8 cellular contexts compared by ENCODE assay signal in the genomic region with DNA sequence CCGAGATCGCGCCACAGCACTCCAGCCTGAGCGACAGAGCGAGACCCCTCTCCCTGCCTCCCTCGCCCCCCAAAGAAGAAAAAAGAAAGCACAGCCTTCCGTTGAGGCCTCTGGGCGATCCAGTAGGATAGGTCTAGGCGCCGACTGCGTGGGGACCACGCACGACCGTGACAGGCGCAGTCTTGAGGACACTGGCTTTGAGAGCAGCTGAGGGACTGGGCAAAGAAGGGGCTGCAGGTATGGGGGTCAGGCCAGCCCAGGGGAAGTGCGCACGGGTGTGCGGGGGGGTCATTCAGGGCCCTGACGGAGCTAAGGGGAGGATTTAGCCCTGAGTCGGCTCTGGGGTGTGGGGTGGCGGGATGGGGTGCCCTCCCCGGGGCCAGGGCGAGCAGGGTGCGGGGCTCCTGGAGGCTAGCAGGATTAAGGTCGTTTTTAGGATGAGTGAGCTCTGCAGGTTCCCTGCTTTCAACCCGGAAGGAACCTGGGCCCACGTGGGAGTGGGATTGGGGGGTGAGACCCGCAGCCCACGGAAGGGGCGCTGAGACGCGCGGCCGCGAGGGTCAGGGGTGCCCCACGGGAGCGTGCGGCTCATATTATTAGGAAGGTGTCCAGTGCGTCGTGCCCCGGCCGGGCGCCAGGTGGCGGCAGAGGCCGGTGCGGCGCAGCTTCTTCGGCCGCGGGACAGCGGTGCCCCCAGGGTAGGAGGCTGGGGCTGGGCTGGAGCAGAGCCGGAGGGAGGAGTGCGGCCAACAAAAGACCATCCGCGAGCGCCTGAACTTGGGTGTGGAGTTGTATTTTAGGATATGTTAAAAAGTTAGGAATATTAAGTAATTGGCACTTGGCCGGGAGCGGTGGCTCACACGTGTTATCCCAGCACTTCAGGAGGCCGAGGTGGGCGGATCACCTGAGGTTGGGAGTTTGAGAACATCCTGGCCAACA. TPM values are rescaled to one million over a fixed set of nuclear protein-coding genes. Genes with fewer than 3 reads are reported as not detected.
DNase-seq lines count a peak whose midpoint lies in the region; ATAC-seq and TF ChIP-seq lines count a peak whose summit lies in the region.

No MANE protein-coding gene starts in this region.

- peaks cover 9% of the 10 kb centered on the region for H3K27me3 ChIP-seq in upper lobe of right lung

- H3K27ac ChIP-seq in upper lobe of right lung, result no peak overlapping the region

- no peak overlapping the region for H3K4me3 Mint-ChIP-seq in activated T-cell treated with anti-CD3 and anti-CD28 coated beads, Interleukin-2, amount 50 U/mL, for 4 hours
- peak overlapping the region; percentile 8 for H3K4me3 Mint-ChIP-seq in natural killer cell treated with Interleukin-12 subunit alpha and Interleukin-12 subunit beta and Interleukin-15 and Interleukin-18, amount 100 ng/mL, for 72 hours

- peak; percentile 94 for ATAC-seq in GM19395 (IDR thresholded peaks at IDR 0.05; ENCODE audit: unreplicated experiment)
- peak; percentile 84 for ATAC-seq in HG03378 (IDR thresholded peaks at IDR 0.05; ENCODE audit: unreplicated experiment)
- peak; percentile 89 to 91 for ATAC-seq in activated T-cell treated with anti-CD3 and anti-CD28 coated beads, Interleukin-2, amount 50 U/mL, for 4 hours
- peak; percentile 94 to 95 for ATAC-seq in natural killer cell treated with Interleukin-12 subunit alpha and Interleukin-12 subunit beta and Interleukin-15 and Interleukin-18, amount 100 ng/mL, for 72 hours
- ATAC-seq in upper lobe of right lung, result peak; percentile 97

- H3K9me3 Mint-ChIP-seq in activated T-cell treated with anti-CD3 and anti-CD28 coated beads, Interleukin-2, amount 50 U/mL, for 4 hours, result peaks cover 5% of the 10 kb centered on the region
- H3K9me3 Mint-ChIP-seq in natural killer cell treated with Interleukin-12 subunit alpha and Interleukin-12 subunit beta and Interleukin-15 and Interleukin-18, amount 100 ng/mL, for 72 hours, result peaks cover 4% of the 10 kb centered on the region

- H3K27ac Mint-ChIP-seq in natural killer cell treated with Interleukin-12 subunit alpha and Interleukin-12 subunit beta and Interleukin-15 and Interleukin-18, amount 100 ng/mL, for 72 hours, result no peak overlapping the region

- intact Hi-C loops in upper lobe of right lung (cut with DNase I), result loop anchor here (10.0 kb wide), 1 partner anchor 73 kb away; no protein-coding TSS in a partner anchor

- H3K36me3 Mint-ChIP-seq in activated T-cell treated with anti-CD3 and anti-CD28 coated beads, Interleukin-2, amount 50 U/mL, for 4 hours (ENCODE audit: insufficient read depth), result no peaks in the 10 kb centered on the region
- peaks cover 4% of the 10 kb centered on the region for H3K36me3 Mint-ChIP-seq in natural killer cell treated with Interleukin-12 subunit alpha and Interleukin-12 subunit beta and Interleukin-15 and Interleukin-18, amount 100 ng/mL, for 72 hours

- H3K4me1 Mint-ChIP-seq in activated T-cell treated with anti-CD3 and anti-CD28 coated beads, Interleukin-2, amount 50 U/mL, for 4 hours (ENCODE audit: low read depth), result peaks cover 11% of the 10 kb centered on the region
- H3K4me1 Mint-ChIP-seq in natural killer cell treated with Interleukin-12 subunit alpha and Interleukin-12 subunit beta and Interleukin-15 and Interleukin-18, amount 100 ng/mL, for 72 hours (ENCODE audit: low read depth in 2 of 2), result peaks cover 10 to 12% of the 10 kb centered on the region in 2 donors

- peaks cover 14% of the 10 kb centered on the region for H3K27me3 Mint-ChIP-seq in activated T-cell treated with anti-CD3 and anti-CD28 coated beads, Interleukin-2, amount 50 U/mL, for 4 hours (ENCODE audit: low read depth)
- H3K27me3 Mint-ChIP-seq in natural killer cell treated with Interleukin-12 subunit alpha and Interleukin-12 subunit beta and Interleukin-15 and Interleukin-18, amount 100 ng/mL, for 72 hours, result peaks cover 7% of the 10 kb centered on the region in 2 donors

- in situ Hi-C loops in Caki2 (cut with HindIII; ENCODE audit: low pct_unique_long_range_greater_than_20kb, low sequenced_read_pairs), result no loop called here

- no peaks in the 10 kb centered on the region for H3K36me3 ChIP-seq in upper lobe of right lung

- peak overlapping the region; percentile 43 for H3K4me3 ChIP-seq in fibroblast of mammary gland (ENCODE audit: control insufficient read depth, low read depth, low read length)
- peak overlapping the region; percentile 25 for H3K4me3 ChIP-seq in upper lobe of right lung

- H3K4me1 ChIP-seq in upper lobe of right lung, result peaks cover 9% of the 10 kb centered on the region

- peak; percentile 54 for TF ChIP-seq CTCF in fibroblast of mammary gland (conservative IDR thresholded peaks at IDR 0.05; ENCODE audit: control insufficient read depth, insufficient read depth, low read depth, low read length)
- peak; percentile 95 for TF ChIP-seq CTCF in upper lobe of right lung (IDR thresholded peaks at IDR 0.05)

- peak; percentile 44 for DNase-seq in Caki2 (ENCODE audit: low read depth)
- DNase-seq in NOMO-1 treated with dmso at 0.1 percent for 144 hours (lab: John Stamatoyannopoulos, UW; ENCODE audit: unreplicated experiment), result peak; percentile 17
- peak; percentile 34 for DNase-seq in activated T-cell treated with anti-CD3 and anti-CD28 coated beads, Interleukin-2, amount 50 U/mL, for 4 hours
- peak; percentile 45 for DNase-seq in fibroblast of mammary gland (ENCODE audit: low read depth)
- DNase-seq in natural killer cell treated with Interleukin-12 subunit alpha and Interleukin-12 subunit beta and Interleukin-15 and Interleukin-18, amount 100 ng/mL, for 72 hours (ENCODE audit: low spot score), result peak; percentile 64
- peak; percentile 84 for DNase-seq in upper lobe of right lung

- no peaks in the 10 kb centered on the region for H3K9me3 ChIP-seq in upper lobe of right lung

RNA-seq across cellular contexts. Expression of a gene that starts 20.5 kb away (rescaled TPM):
- 5.2 and 6.4 TPM in 2 replicates for total RNA-seq in Caki2 (2014; rRNA removed; shearing (Covaris generic); ENCODE audit: low replicate concordance)
- 10 to 100 TPM; 13.9 to 16.6 (median 15.5) TPM for total RNA-seq in activated T-cell treated with anti-CD3 and anti-CD28 coated beads, Interleukin-2, amount 50 U/mL, for 4 hours
- 10 to 100 TPM; 18.0 to 37.4 TPM for total RNA-seq in natural killer cell treated with Interleukin-12 subunit alpha and Interleukin-12 subunit beta and Interleukin-15 and Interleukin-18, amount 100 ng/mL, for 72 hours
- total RNA-seq in upper lobe of right lung, result 14.9 TPM

Comparison
In these comparisons a context has a peak if more than half of its experiments do, and no peak if none do; other contexts are left out.
1. DNase-seq: peak in every context shown above with its lines; median percentile 84 in upper lobe of right lung; 64 in natural killer cell treated with Interleukin-12 subunit alpha and Interleukin-12 subunit beta and Interleukin-15 and Interleukin-18, amount 100 ng/mL, for 72 hours; 45 in fibroblast of mammary gland; 44 in Caki2; 34 in activated T-cell treated with anti-CD3 and anti-CD28 coated beads, Interleukin-2, amount 50 U/mL, for 4 hours; 17 in NOMO-1 treated with dmso at 0.1 percent for 144 hours.